ENCODE assay signal across 8 cellular contexts in genomic region chr19:11577451-11578341, GRCh38.
DNase-seq lines count a peak whose midpoint lies in the region; ATAC-seq and TF ChIP-seq lines count a peak whose summit lies in the region.

Gene ACP5, minus strand, starts transcription at chr19:11577645. Its CDS starts 328 bp downstream, at chr19:11577317.

- H2AFZ ChIP-seq in MM.1S (ENCODE audit: low read length) = no peak within 1 kb of the TSS

- ATAC-seq in GM21619 (IDR thresholded peaks at IDR 0.05; ENCODE audit: unreplicated experiment) = no peak

- no peak within 1 kb of the TSS for H3K9ac ChIP-seq in MM.1S (ENCODE audit: low read length)
- no peak within 1 kb of the TSS for H3K9ac ChIP-seq in muscle layer of colon (ENCODE audit: low read length)

- no peaks in the 10 kb centered on the region for H3K36me3 ChIP-seq in MM.1S (replicated peaks; ENCODE audit: insufficient read depth, low read length)
- H3K36me3 ChIP-seq in muscle layer of colon (ENCODE audit: insufficient read depth, low read length) = no peaks in the 10 kb centered on the region

- peaks cover 5% of the 10 kb centered on the region for H3F3A ChIP-seq in MM.1S (ENCODE audit: insufficient read depth, low read length)

- DNase-seq in AG08395 (ENCODE audit: low spot score) = peak; percentile 25
- no peak for DNase-seq in MM.1S
- peak; percentile 54 for DNase-seq in epidermal melanocyte (ENCODE audit: insufficient read length, low spot score)
- DNase-seq in hippocampal formation (lab: John Stamatoyannopoulos, UW) = no peak
- no peak for DNase-seq in SKM-1 (lab: John Stamatoyannopoulos, UW; ENCODE audit: unreplicated experiment)
- DNase-seq in germinal center (ENCODE audit: low spot score) = no peak

- peak within 1 kb of the TSS; percentile 37; the same call in 1 of the 2 replicates for H3K4me2 ChIP-seq in MM.1S (ENCODE audit: low read depth, low read length)

- H3K27me3 ChIP-seq in MM.1S (replicated peaks; ENCODE audit: insufficient read depth, low read length) (no peaks in the 10 kb centered on the region; the same call in 1 of the 2 replicates), muscle layer of colon (ENCODE audit: control insufficient read depth in 1 of 2, insufficient read depth in 2 of 2, low read length in 2 of 2) (peaks cover 0 to 14% of the 10 kb centered on the region in 2 donors)

- H4K20me1 ChIP-seq in MM.1S (ENCODE audit: insufficient read depth, low read length) = no peaks in the 10 kb centered on the region

- no peak for TF ChIP-seq CTCF in MM.1S (IDR thresholded peaks at IDR 0.05; ENCODE audit: low read length)

- H3K4me3 ChIP-seq in MM.1S (ENCODE audit: low read length) (no peak within 1 kb of the TSS), muscle layer of colon (ENCODE audit: low read depth in 1 of 2, low read length in 2 of 2) (peak within 1 kb of the TSS; percentile 27 to 32)

- H3K9me3 ChIP-seq in MM.1S (replicated peaks; ENCODE audit: insufficient read depth, low read length) (no peaks in the 10 kb centered on the region), muscle layer of colon (ENCODE audit: low read length) (no peaks in the 10 kb centered on the region)

- H3K27ac ChIP-seq in MM.1S (ENCODE audit: low read length) (no peak within 1 kb of the TSS), muscle layer of colon (ENCODE audit: low read depth, low read length) (peak within 1 kb of the TSS; percentile 32)

- peaks cover 10% of the 10 kb centered on the region for H3K4me1 ChIP-seq in MM.1S (ENCODE audit: low read length)
- no peaks in the 10 kb centered on the region for H3K4me1 ChIP-seq in muscle layer of colon (ENCODE audit: insufficient read depth, low read length)

- H3K9me2 ChIP-seq in MM.1S (replicated peaks; ENCODE audit: insufficient read depth, low read length) = no peaks in the 10 kb centered on the region

- H3K79me2 ChIP-seq in MM.1S (ENCODE audit: low read length) = no peaks in the 10 kb centered on the region

Comparison
In these comparisons a context has a peak if more than half of its experiments do, and no peak if none do; other contexts are left out.
1. DNase-seq: peak in AG08395 (single experiment) and epidermal melanocyte (single experiment); none in MM.1S (single experiment), hippocampal formation (0 of 2), SKM-1 (single experiment) and germinal center (single experiment).